8 cellular contexts compared by ENCODE assay signal in genomic region chr10:66180651-66181318, GRCh38.
DNase-seq lines count a peak whose midpoint lies in the region; ATAC-seq, FAIRE-seq and TF ChIP-seq lines count a peak whose summit lies in the region.

No MANE protein-coding gene starts in this region.

- no peak overlapping the region for H3K4me3 ChIP-seq in OCI-LY1 (ENCODE audit: low read depth, low read length, poor library complexity, severe bottlenecking)
- no peak overlapping the region for H3K4me3 ChIP-seq in colonic mucosa
- no peak overlapping the region for H3K4me3 ChIP-seq in HepG2 (replicated peaks in 1 of 3; ENCODE audit: insufficient read depth in 1 of 3, low read depth in 2 of 3, low read length in 3 of 3)

- H3K27me3 ChIP-seq in OCI-LY1 (ENCODE audit: insufficient read depth, low read length) = no peaks in the 10 kb centered on the region
- H3K27me3 ChIP-seq in colonic mucosa = no peaks in the 10 kb centered on the region
- no peaks in the 10 kb centered on the region for H3K27me3 ChIP-seq in HepG2 (ENCODE audit: control insufficient read depth in 1 of 2, insufficient read depth in 2 of 2, low read length in 2 of 2)

- ATAC-seq in GM21447 (IDR thresholded peaks at IDR 0.05; ENCODE audit: unreplicated experiment) (peak; percentile 88), HG03565 (IDR thresholded peaks at IDR 0.05; ENCODE audit: unreplicated experiment) (peak; percentile 90), HepG2 (peak; percentile 57)

- no peak overlapping the region for H3K9ac ChIP-seq in OCI-LY1 (ENCODE audit: low read length)
- no peak overlapping the region for H3K9ac ChIP-seq in colonic mucosa (ENCODE audit: low read depth in 2 of 2, low read length in 2 of 2)
- no peak overlapping the region for H3K9ac ChIP-seq in HepG2 (ENCODE audit: insufficient read depth, low read depth, low read length)

- H3K27ac ChIP-seq in OCI-LY1 (ENCODE audit: low read depth, low read length, poor library complexity, severe bottlenecking) (no peak overlapping the region), colonic mucosa (no peak overlapping the region), HepG2 (ENCODE audit: extremely low read length, insufficient read depth, low read length) (no peak overlapping the region)

- TF ChIP-seq RAD21 in HepG2 (CRISPR knock-in tag; IDR thresholded peaks at IDR 0.05) = no peak

- H3K4me1 ChIP-seq in OCI-LY1 (ENCODE audit: insufficient read depth, low read length, severe bottlenecking) (no peaks in the 10 kb centered on the region), colonic mucosa (no peaks in the 10 kb centered on the region), HepG2 (ENCODE audit: insufficient read depth, low read length) (no peaks in the 10 kb centered on the region)

- no peaks in the 10 kb centered on the region for H4K20me1 ChIP-seq in OCI-LY1 (ENCODE audit: insufficient read depth, low read length)
- no peaks in the 10 kb centered on the region for H4K20me1 ChIP-seq in HepG2 (ENCODE audit: insufficient read depth, low read length)

- TF ChIP-seq POLR2A in HepG2 (IDR thresholded peaks at IDR 0.05; ENCODE audit: insufficient read depth in 1 of 2, low read depth in 2 of 2, low read length in 2 of 2) = no peak

- H3F3A ChIP-seq in OCI-LY1 (ENCODE audit: insufficient read depth, low read length) = no peaks in the 10 kb centered on the region

- H3K79me2 ChIP-seq in OCI-LY1 (ENCODE audit: insufficient read depth, low read length) = no peaks in the 10 kb centered on the region
- no peaks in the 10 kb centered on the region for H3K79me2 ChIP-seq in HepG2 (ENCODE audit: insufficient read depth, low read length)

- H3K36me3 ChIP-seq in OCI-LY1 (ENCODE audit: insufficient read depth, low read length) = no peaks in the 10 kb centered on the region
- no peaks in the 10 kb centered on the region for H3K36me3 ChIP-seq in colonic mucosa
- no peaks in the 10 kb centered on the region for H3K36me3 ChIP-seq in HepG2 (replicated peaks in 1 of 2; ENCODE audit: control insufficient read depth in 1 of 2, insufficient read depth in 2 of 2, low read length in 2 of 2)

- H3K9me2 ChIP-seq in OCI-LY1 (ENCODE audit: low read depth, low read length) = no peaks in the 10 kb centered on the region

- in situ Hi-C loops in HepG2 (cut with HindIII; ENCODE audit: extremely low pct_ligation_motif_present, low pct_unique_long_range_greater_than_20kb) = loop anchor here (25.0 kb wide), 1 partner anchor 1443 kb away; no protein-coding TSS in a partner anchor

- no peak overlapping the region for H3K4me2 ChIP-seq in OCI-LY1 (ENCODE audit: low read length)
- H3K4me2 ChIP-seq in HepG2 (ENCODE audit: low read depth, low read length) = no peak overlapping the region

- no TSS peak for BruUV-seq in HepG2 (replicated peaks; lab: Mats Ljungman, UMichigan)

- POLR2A ChIA-PET in HepG2 (lab: Yijun Ruan, JAX) = no interaction called here

- FAIRE-seq in HepG2 (lab: Jason Lieb, UNC) = peak; percentile 75
- no peak for FAIRE-seq in urothelium cell line (lab: Jason Lieb, UNC)

- intact Hi-C loops in colonic mucosa (cut with DNase I) = no loop called here
- intact Hi-C loops in HepG2 (cut with micrococcal nuclease; ENCODE audit: unreplicated experiment) = loop anchor here (1.0 to 2.0 kb wide), 3 partner anchors 822 to 1446 kb away; no protein-coding TSS in a partner anchor

- H3K9me3 ChIP-seq in OCI-LY1 (ENCODE audit: low read length) = no peaks in the 10 kb centered on the region
- no peaks in the 10 kb centered on the region for H3K9me3 ChIP-seq in colonic mucosa
- H3K9me3 ChIP-seq in HepG2 (ENCODE audit: low read length) = no peaks in the 10 kb centered on the region

- H2AFZ ChIP-seq in OCI-LY1 (ENCODE audit: low read length) = no peak overlapping the region
- H2AFZ ChIP-seq in HepG2 (ENCODE audit: low read length) = no peak overlapping the region

- TF ChIP-seq CTCF in OCI-LY1 (IDR thresholded peaks at IDR 0.05; ENCODE audit: low read length) (peak; percentile 63), colonic mucosa (IDR thresholded peaks at IDR 0.05) (peak; percentile 64), HepG2 (CRISPR knock-in tag; IDR thresholded peaks at IDR 0.05) (peak; percentile 65)

- no peak for TF ChIP-seq EP300 in HepG2 (IDR thresholded peaks at IDR 0.05; ENCODE audit: low read depth in 2 of 2, low read length in 2 of 2)
- TF ChIP-seq EP300 in HepG2 (CRISPR knock-in tag; IDR thresholded peaks at IDR 0.05; ENCODE audit: borderline replicate concordance) = no peak

- peak; percentile 3 for DNase-seq in activated CD4-positive, alpha-beta T cell treated with anti-CD3 and anti-CD28 coated beads for 48 hours
- no peak for DNase-seq in activated CD4-positive, alpha-beta T cell treated with anti-CD3 and anti-CD28 coated beads, Interleukin-2, amount 50 U/mL, for 48 hours
- DNase-seq in colonic mucosa (peak; percentile 27), HepG2 (ENCODE audit: low spot score) (peak; percentile 52), urothelium cell line (ENCODE audit: low spot score) (peak; percentile 35)

- 25% methylated on average over 4 of the region's 4 CpGs for WGBS in HepG2 (ENCODE audit: low lambda C conversion rate)

- CTCF ChIA-PET in HepG2 (lab: Yijun Ruan, JAX; ENCODE audit: low intra/inter-chr PET ratio, low total read pairs) = interaction anchor here (1.3 to 1.8 kb wide), 2 partner anchors 822 to 1446 kb away, joined by 3 to 8 read pairs; no protein-coding TSS in a partner anchor

TF ChIP-seq in HepG2, 621 proteins besides CTCF, POLR2A, EP300 and RAD21 (continues in another document):
- no peak for TF ChIP-seq ZNF547 (CRISPR knock-in tag; IDR thresholded peaks at IDR 0.05)
- TF ChIP-seq ZNF598 (CRISPR knock-in tag; IDR thresholded peaks at IDR 0.05; ENCODE audit: borderline replicate concordance) = no peak
- TF ChIP-seq NR2F2 (IDR thresholded peaks at IDR 0.05; ENCODE audit: borderline replicate concordance, low read depth) = no peak
- no peak for TF ChIP-seq GABPA (IDR thresholded peaks at IDR 0.05; ENCODE audit: low read depth, low read length)
- TF ChIP-seq GABPA (CRISPR knock-in tag; IDR thresholded peaks at IDR 0.05; ENCODE audit: low read depth) = peak; percentile 68
- TF ChIP-seq GABPB1 (CRISPR knock-in tag; IDR thresholded peaks at IDR 0.05) = peak; percentile 48; the same call in 1 of the 2 replicates
- no peak for TF ChIP-seq CEBPB (IDR thresholded peaks at IDR 0.05; ENCODE audit: borderline replicate concordance, low read depth, low read length)
- no peak for TF ChIP-seq MLLT10 (CRISPR knock-in tag; IDR thresholded peaks at IDR 0.05)
- peak; percentile 64; the same call in 1 of the 2 replicates for TF ChIP-seq ETV5 (CRISPR knock-in tag; IDR thresholded peaks at IDR 0.05; ENCODE audit: borderline replicate concordance)
- TF ChIP-seq MTF1 (CRISPR knock-in tag; IDR thresholded peaks at IDR 0.05) = no peak
- TF ChIP-seq STAG1 (CRISPR knock-in tag; IDR thresholded peaks at IDR 0.05) = peak; percentile 63
- TF ChIP-seq ATF7 (IDR thresholded peaks at IDR 0.05) = peak; percentile 79
- TF ChIP-seq ATF7 (CRISPR knock-in tag; IDR thresholded peaks at IDR 0.05) = no peak
- peak; percentile 32; the same call in 1 of the 2 replicates for TF ChIP-seq CREB1 (IDR thresholded peaks at IDR 0.05)
- TF ChIP-seq CREB1 (CRISPR knock-in tag; IDR thresholded peaks at IDR 0.05) = no peak
- TF ChIP-seq ZFP1 (CRISPR knock-in tag; IDR thresholded peaks at IDR 0.05) = no peak
- TF ChIP-seq CEBPZ (IDR thresholded peaks at IDR 0.05; ENCODE audit: low read length) = no peak
- TF ChIP-seq SOX5 (CRISPR knock-in tag; IDR thresholded peaks at IDR 0.05; ENCODE audit: borderline replicate concordance) = no peak
- TF ChIP-seq BHLHE40 (IDR thresholded peaks at IDR 0.05; ENCODE audit: low read length) = no peak
- TF ChIP-seq ELF1 (CRISPR knock-in tag; IDR thresholded peaks at IDR 0.05) = peak; percentile 44; the same call in 1 of the 2 replicates
- TF ChIP-seq, protein P1, sequence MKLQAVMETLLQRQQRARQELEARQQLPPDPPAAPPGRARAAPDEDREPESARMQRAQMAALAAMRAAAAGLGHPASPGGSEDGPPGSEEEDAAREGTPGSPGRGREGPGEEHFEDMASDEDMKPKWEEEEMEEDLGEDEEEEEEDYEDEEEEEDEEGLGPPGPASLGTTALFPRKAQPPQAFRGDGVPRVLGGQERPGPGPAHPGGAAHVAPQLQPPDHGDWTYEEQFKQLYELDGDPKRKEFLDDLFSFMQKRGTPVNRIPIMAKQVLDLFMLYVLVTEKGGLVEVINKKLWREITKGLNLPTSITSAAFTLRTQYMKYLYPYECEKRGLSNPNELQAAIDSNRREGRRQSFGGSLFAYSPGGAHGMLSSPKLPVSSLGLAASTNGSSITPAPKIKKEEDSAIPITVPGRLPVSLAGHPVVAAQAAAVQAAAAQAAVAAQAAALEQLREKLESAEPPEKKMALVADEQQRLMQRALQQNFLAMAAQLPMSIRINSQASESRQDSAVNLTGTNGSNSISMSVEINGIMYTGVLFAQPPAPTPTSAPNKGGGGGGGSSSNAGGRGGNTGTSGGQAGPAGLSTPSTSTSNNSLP (IDR thresholded peaks at IDR 0.05; ENCODE audit: low read depth, low read length) = 0 out of 2 replicates have a peak, but pooled peaks have one; percentile 32
- TF ChIP-seq ZNF549 (CRISPR knock-in tag; IDR thresholded peaks at IDR 0.05) = no peak

Comparison
In these comparisons a context has a peak if more than half of its experiments do, and no peak if none do; other contexts are left out.
1. DNase-seq: peak in activated CD4-positive, alpha-beta T cell treated with anti-CD3 and anti-CD28 coated beads for 48 hours (single experiment), colonic mucosa (single experiment), HepG2 (single experiment) and urothelium cell line (single experiment); none in activated CD4-positive, alpha-beta T cell treated with anti-CD3 and anti-CD28 coated beads, Interleukin-2, amount 50 U/mL, for 48 hours (0 of 2).
2. Peak in every context shown above with its lines, with median percentiles within 50 percentile points of each other: ATAC-seq and CTCF ChIP-seq.